ENCODE assay signal across 10 cellular contexts in the genomic region with DNA sequence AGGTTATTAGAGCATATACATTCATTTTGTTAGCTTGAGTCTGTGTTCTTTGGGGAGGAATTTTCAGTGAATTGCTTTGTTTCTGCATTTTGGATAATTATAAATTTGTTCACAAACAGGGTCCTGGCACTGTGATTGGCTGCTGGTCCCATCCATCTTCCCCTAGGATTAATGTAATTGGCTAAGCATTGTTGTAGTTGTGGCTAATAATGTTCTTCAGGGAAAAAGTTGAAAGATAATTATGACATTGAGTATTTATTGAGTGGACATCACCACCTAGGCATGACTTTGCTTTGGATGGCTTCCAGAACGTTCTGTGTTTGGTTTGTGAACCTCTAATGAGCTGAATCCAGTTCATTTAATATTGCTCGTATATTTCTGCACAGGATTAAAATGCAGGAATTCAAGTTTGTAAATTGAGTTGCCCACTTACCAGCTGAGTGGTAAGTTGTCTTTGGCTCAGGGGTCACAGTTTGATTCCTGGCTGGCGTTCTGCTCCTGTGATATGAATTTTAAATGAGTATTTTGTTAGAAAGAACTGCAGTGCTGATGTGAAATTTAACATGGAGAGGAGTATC. TPM values are rescaled to one million over a fixed set of nuclear protein-coding genes. Genes with fewer than 3 reads are reported as not detected.
DNase-seq lines count a peak whose midpoint lies in the region; ATAC-seq and TF ChIP-seq lines count a peak whose summit lies in the region.
"Had no signal": no experiment of that assay in that cellular context is flagged by ENCODE, and none has a peak within 500 bp of the region (broad histone marks: within the 10 kb centered on the region; RNA-seq: fewer than 3 reads in every experiment).

No MANE protein-coding gene starts in this region.

- WGBS in body of pancreas, 2 donors: 16 to 19% methylated on average over 3 of the region's 3 CpGs
- WGBS in liver: 29% methylated on average over 3 of the region's 3 CpGs
- WGBS in trophoblast cell (ENCODE audit: extremely low coverage, insufficient coverage, insufficient read length): no CpG with 5 or more reads among the region's 3 CpGs
- WGBS in aorta, 2 donors: 4 to 6% methylated on average over 3 of the region's 3 CpGs

- no peak overlapping the region for H2BK120ac ChIP-seq in trophoblast cell (ENCODE audit: insufficient read depth, low read length, poor library complexity)

- H3K4me1 ChIP-seq in body of pancreas (peaks cover 39% of the 10 kb centered on the region), liver (ENCODE audit: control insufficient read depth in 4 of 4, insufficient read depth in 4 of 4, low read length in 3 of 4) (peaks cover 3 to 26% (median 15%) of the 10 kb centered on the region in 4 donors), trophoblast cell (ENCODE audit: control insufficient read depth in 1 of 2, insufficient read depth in 2 of 2, low read length in 2 of 2) (peaks cover 5 to 8% of the 10 kb centered on the region in 2 experiments), aorta (ENCODE audit: control insufficient read depth in 1 of 2, insufficient read depth in 2 of 2, low read length in 2 of 2) (peaks cover 3 to 7% of the 10 kb centered on the region in 2 donors)

- no peak overlapping the region for H3K4me3 Mint-ChIP-seq in activated T-helper 1 cell treated with anti-CD3 and anti-CD28 coated beads, Interleukin-12 subunit alpha, Interleukin-12 subunit beta, Interleukin-2, Interleukin-4 antibody, amounts not matched to agents 30 ng/mL and 10 ng/mL and 1 ng/mL, durations not matched to agents 14 hours and 24 hours and 36 hours
- no peak overlapping the region for H3K4me3 Mint-ChIP-seq in CD4-positive, alpha-beta T cell

- H2BK12ac ChIP-seq in trophoblast cell (ENCODE audit: low read length): no peak overlapping the region

- no peaks in the 10 kb centered on the region for H3K9me3 Mint-ChIP-seq in activated T-helper 1 cell treated with anti-CD3 and anti-CD28 coated beads, Interleukin-12 subunit alpha, Interleukin-12 subunit beta, Interleukin-2, Interleukin-4 antibody, amounts not matched to agents 30 ng/mL and 10 ng/mL and 1 ng/mL, durations not matched to agents 14 hours and 24 hours and 36 hours
- H3K9me3 Mint-ChIP-seq in CD4-positive, alpha-beta T cell: no peaks in the 10 kb centered on the region

- H3K36me3 Mint-ChIP-seq in activated T-helper 1 cell treated with anti-CD3 and anti-CD28 coated beads, Interleukin-12 subunit alpha, Interleukin-12 subunit beta, Interleukin-2, Interleukin-4 antibody, amounts not matched to agents 30 ng/mL and 10 ng/mL and 1 ng/mL, durations not matched to agents 14 hours and 24 hours and 36 hours (ENCODE audit: low read depth): peaks cover 16% of the 10 kb centered on the region
- peaks cover 55% of the 10 kb centered on the region for H3K36me3 Mint-ChIP-seq in CD4-positive, alpha-beta T cell (ENCODE audit: low read depth)

- H3K4me2 ChIP-seq in trophoblast cell (ENCODE audit: low read length): no peak overlapping the region

- no peak overlapping the region for H3K18ac ChIP-seq in trophoblast cell (ENCODE audit: low read length)

- H4K12ac ChIP-seq in trophoblast cell (ENCODE audit: low read depth, low read length): no peak overlapping the region

- H3K27ac ChIP-seq in body of pancreas (no peak overlapping the region), liver (ENCODE audit: low read depth in 1 of 2, low read length in 2 of 2) (peak overlapping the region in 1 of 2 donors; percentile 8), trophoblast cell (ENCODE audit: low read depth, low read length) (no peak overlapping the region), aorta (ENCODE audit: low read depth in 1 of 2, low read length in 2 of 2) (peak overlapping the region in 1 of 2 donors; percentile 19)
- H3K27ac ChIP-seq in CD4-positive, alpha-beta T cell (ENCODE audit: low read depth, low read length): no peak overlapping the region
- H3K27ac ChIP-seq: neutrophil had no signal

- H3K4ac ChIP-seq in trophoblast cell (ENCODE audit: low read depth, low read length): no peak overlapping the region

- no peak overlapping the region for H4K8ac ChIP-seq in trophoblast cell (ENCODE audit: low read depth, low read length)

- no peaks in the 10 kb centered on the region for H3K9me3 ChIP-seq in body of pancreas
- H3K9me3 ChIP-seq in liver (ENCODE audit: control insufficient read depth in 4 of 4, low read length in 3 of 4): no peaks in the 10 kb centered on the region
- no peaks in the 10 kb centered on the region for H3K9me3 ChIP-seq in trophoblast cell (ENCODE audit: insufficient read depth, low read depth, low read length)
- no peaks in the 10 kb centered on the region for H3K9me3 ChIP-seq in aorta (ENCODE audit: control insufficient read depth, low read length)
- no peaks in the 10 kb centered on the region for H3K9me3 ChIP-seq in CD4-positive, alpha-beta T cell (ENCODE audit: control insufficient read depth, low read length)
- H3K9me3 ChIP-seq: neutrophil, upper lobe of left lung had no signal

- no peak overlapping the region for H3K4me3 ChIP-seq in body of pancreas
- no peak overlapping the region for H3K4me3 ChIP-seq in liver (ENCODE audit: low read depth in 1 of 3, low read length in 3 of 3)
- H3K4me3 ChIP-seq in trophoblast cell (ENCODE audit: low read depth, low read length): no peak overlapping the region
- no peak overlapping the region for H3K4me3 ChIP-seq in aorta (ENCODE audit: low read length in 2 of 2)
- H3K4me3 ChIP-seq: upper lobe of left lung had no signal

- peaks cover 6% of the 10 kb centered on the region for H3K4me1 Mint-ChIP-seq in activated T-helper 1 cell treated with anti-CD3 and anti-CD28 coated beads, Interleukin-12 subunit alpha, Interleukin-12 subunit beta, Interleukin-2, Interleukin-4 antibody, amounts not matched to agents 30 ng/mL and 10 ng/mL and 1 ng/mL, durations not matched to agents 14 hours and 24 hours and 36 hours (ENCODE audit: low read depth)
- H3K4me1 Mint-ChIP-seq in CD4-positive, alpha-beta T cell (ENCODE audit: low read depth): peaks cover 72% of the 10 kb centered on the region

- no peaks in the 10 kb centered on the region for H3K27me3 Mint-ChIP-seq in activated T-helper 1 cell treated with anti-CD3 and anti-CD28 coated beads, Interleukin-12 subunit alpha, Interleukin-12 subunit beta, Interleukin-2, Interleukin-4 antibody, amounts not matched to agents 30 ng/mL and 10 ng/mL and 1 ng/mL, durations not matched to agents 14 hours and 24 hours and 36 hours (ENCODE audit: insufficient read depth)
- no peaks in the 10 kb centered on the region for H3K27me3 Mint-ChIP-seq in CD4-positive, alpha-beta T cell

- POLR2A ChIA-PET in CD4-positive, alpha-beta T cell (lab: Charles Lee): no interaction called here

- no peak overlapping the region for H2AFZ ChIP-seq in trophoblast cell (ENCODE audit: insufficient read depth, low read length, poor library complexity)

- H3K79me1 ChIP-seq in trophoblast cell (ENCODE audit: low read length): no peaks in the 10 kb centered on the region

- TF ChIP-seq CTCF in AG09319 (IDR thresholded peaks at IDR 0.05; ENCODE audit: low read depth, low read length) (no peak), body of pancreas (IDR thresholded peaks at IDR 0.05) (no peak), liver (IDR thresholded peaks at IDR 0.05; ENCODE audit: low read depth, low read length, missing input control) (no peak)
- TF ChIP-seq CTCF in CD4-positive, alpha-beta T cell (IDR thresholded peaks at IDR 0.05): no peak

- H3K27me3 ChIP-seq in body of pancreas (no peaks in the 10 kb centered on the region), liver (ENCODE audit: control insufficient read depth in 4 of 4, insufficient read depth in 4 of 4, low read length in 3 of 4) (no peaks in the 10 kb centered on the region), trophoblast cell (ENCODE audit: insufficient read depth, low read length) (no peaks in the 10 kb centered on the region), aorta (ENCODE audit: control insufficient read depth in 1 of 2, insufficient read depth in 2 of 2, low read length in 1 of 2) (no peaks in the 10 kb centered on the region)
- no peaks in the 10 kb centered on the region for H3K27me3 ChIP-seq in CD4-positive, alpha-beta T cell (ENCODE audit: control insufficient read depth, insufficient read depth, low read length)
- H3K27me3 ChIP-seq: neutrophil, upper lobe of left lung had no signal

- intact Hi-C loops in body of pancreas (cut with DNase I): no loop called here
- intact Hi-C loops in activated T-helper 1 cell treated with anti-CD3 and anti-CD28 coated beads, Interleukin-12 subunit alpha, Interleukin-12 subunit beta, Interleukin-2, Interleukin-4 antibody, amounts not matched to agents 30 ng/mL and 10 ng/mL and 1 ng/mL, durations not matched to agents 14 hours and 24 hours and 36 hours (cut with micrococcal nuclease): no loop called here
- intact Hi-C loops in aorta (cut with DNase I): loop anchor here in 1 of 2 donors (5.0 kb wide), 1 partner anchor 50 kb away; no protein-coding TSS in a partner anchor
- intact Hi-C loops in CD4-positive, alpha-beta T cell (cut with DNase I, micrococcal nuclease): no loop called here

- H3K36me3 ChIP-seq in body of pancreas (replicated peaks in 1 of 2; ENCODE audit: insufficient read depth in 1 of 2, low read depth in 2 of 2): no peaks in the 10 kb centered on the region
- peaks cover 0 to 5% (median 3%) of the 10 kb centered on the region in 4 donors for H3K36me3 ChIP-seq in liver (ENCODE audit: control insufficient read depth in 4 of 4, insufficient read depth in 3 of 4, low read depth in 1 of 4, low read length in 3 of 4)
- peaks cover 9 to 11% of the 10 kb centered on the region in 2 experiments for H3K36me3 ChIP-seq in trophoblast cell (ENCODE audit: control insufficient read depth in 1 of 2, insufficient read depth in 2 of 2, low read length in 2 of 2)
- no peaks in the 10 kb centered on the region for H3K36me3 ChIP-seq in aorta (ENCODE audit: control insufficient read depth in 1 of 2, insufficient read depth in 2 of 2, low read length in 1 of 2)

- H3K27ac Mint-ChIP-seq in activated T-helper 1 cell treated with anti-CD3 and anti-CD28 coated beads, Interleukin-12 subunit alpha, Interleukin-12 subunit beta, Interleukin-2, Interleukin-4 antibody, amounts not matched to agents 30 ng/mL and 10 ng/mL and 1 ng/mL, durations not matched to agents 14 hours and 24 hours and 36 hours: no peak overlapping the region
- H3K27ac Mint-ChIP-seq in CD4-positive, alpha-beta T cell: no peak overlapping the region

- no peak for TF ChIP-seq RAD21 in liver (IDR thresholded peaks at IDR 0.05)

- peaks cover 4% of the 10 kb centered on the region for H3K79me2 ChIP-seq in trophoblast cell (ENCODE audit: control insufficient read depth, insufficient read depth, low read length, poor library complexity)

- ATAC-seq in body of pancreas (peak; percentile 52), aorta (ENCODE audit: low FRiP score) (no peak)
- no peak for ATAC-seq in CD4-positive, alpha-beta T cell (ENCODE audit: poor library complexity)

- no peak overlapping the region for H3K14ac ChIP-seq in trophoblast cell (ENCODE audit: low read length)

- H3K23ac ChIP-seq in trophoblast cell (ENCODE audit: low read length): no peak overlapping the region

- no peak overlapping the region for H4K91ac ChIP-seq in trophoblast cell (ENCODE audit: low read depth, low read length)

- H2BK5ac ChIP-seq in trophoblast cell (ENCODE audit: low read depth, low read length, poor library complexity): no peak overlapping the region

- CTCF ChIA-PET in CD4-positive, alpha-beta T cell (lab: Charles Lee): no interaction called here

- no peak overlapping the region for H2AK5ac ChIP-seq in trophoblast cell (ENCODE audit: low read length)

- DNase-seq in AG09319 (ENCODE audit: extremely low read depth, low read depth): peak; percentile 15
- DNase-seq in LHCN-M2 (ENCODE audit: low read depth): peak; percentile 43
- peak; percentile 36 to 65 (median 50) for DNase-seq in body of pancreas
- no peak for DNase-seq in activated T-helper 1 cell treated with anti-CD3 and anti-CD28 coated beads, Interleukin-12 subunit alpha, Interleukin-12 subunit beta, Interleukin-2, Interleukin-4 antibody, amounts not matched to agents 30 ng/mL and 10 ng/mL and 1 ng/mL, durations not matched to agents 14 hours and 24 hours and 36 hours (ENCODE audit: low spot score)
- no peak for DNase-seq in trophoblast cell
- no peak for DNase-seq in aorta
- DNase-seq in CD4-positive, alpha-beta T cell: no peak
- DNase-seq: upper lobe of left lung had no signal

- no peak for TF ChIP-seq POLR2A in body of pancreas (IDR thresholded peaks at IDR 0.05)

- H3K9ac ChIP-seq in liver (ENCODE audit: low read depth in 1 of 2, low read length in 2 of 2) (no peak overlapping the region), trophoblast cell (ENCODE audit: low read length) (no peak overlapping the region)

RNA-seq across cellular contexts. Expression of a gene that starts 55.1 kb away (rescaled TPM):
- total RNA-seq in LHCN-M2 (2014; rRNA removed) (13.6 and 19.0 TPM in 2 replicates), body of pancreas (10 to 100 TPM; 71.5 to 85.1 TPM), liver (10 to 100 TPM; 34.9 to 49.0 TPM), aorta (100 to 1,000 TPM in 1 of 2 donors, 10 to 100 TPM in 1; 92.0 to 143 TPM)
- polyA plus RNA-seq in LHCN-M2 (2012): 12.6 TPM
- polyA plus RNA-seq in liver (10 to 100 TPM in 1 of 2 donors, 1 to 10 TPM in 1; 7.0 to 13.5 TPM), aorta (10 to 100 TPM in 1 of 2 donors, 1 to 10 TPM in 1; 6.5 to 16.9 TPM)
- total RNA-seq in activated T-helper 1 cell treated with anti-CD3 and anti-CD28 coated beads, Interleukin-12 subunit alpha, Interleukin-12 subunit beta, Interleukin-2, Interleukin-4 antibody, amounts not matched to agents 30 ng/mL and 10 ng/mL and 1 ng/mL, durations not matched to agents 14 hours and 24 hours and 36 hours: 73.6 and 79.1 TPM in 2 replicates
- 38.2 and 38.3 TPM in 2 replicates for polyA plus RNA-seq in trophoblast cell (2013)
- 100 to 1,000 TPM; 120 to 125 TPM for total RNA-seq in CD4-positive, alpha-beta T cell

Comparison
In these comparisons a context has a peak if more than half of its experiments do, and no peak if none do; other contexts are left out.
1. DNase-seq: peak in AG09319 (single experiment), LHCN-M2 (single experiment) and body of pancreas (4 of 4); none in activated T-helper 1 cell treated with anti-CD3 and anti-CD28 coated beads, Interleukin-12 subunit alpha, Interleukin-12 subunit beta, Interleukin-2, Interleukin-4 antibody, amounts not matched to agents 30 ng/mL and 10 ng/mL and 1 ng/mL, durations not matched to agents 14 hours and 24 hours and 36 hours (single experiment), trophoblast cell (0 of 2), aorta (0 of 2) and CD4-positive, alpha-beta T cell (0 of 10).